Comparison of ENCODE assay signal across 4 cellular contexts in the genomic region with DNA sequence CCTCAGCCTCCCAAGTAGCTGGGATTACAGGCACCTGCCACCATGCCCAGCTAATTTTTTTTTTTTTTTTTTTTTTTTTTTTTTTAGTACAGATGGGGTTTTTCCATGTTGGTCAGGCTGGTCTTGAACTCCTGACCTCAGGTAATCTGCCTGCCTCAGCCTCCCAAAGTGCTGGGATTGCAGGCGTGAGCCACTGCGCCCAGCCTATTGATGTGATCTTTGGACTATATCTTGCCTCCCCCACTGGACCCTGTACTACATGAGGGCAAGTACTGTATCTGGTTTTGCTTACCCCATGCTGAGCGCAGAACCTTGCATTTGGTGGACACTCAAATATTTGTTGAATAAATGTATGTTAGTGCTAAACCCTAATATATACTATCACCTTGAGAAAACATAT. TPM values are rescaled to one million over a fixed set of nuclear protein-coding genes. Genes with fewer than 3 reads are reported as not detected.
"Had no signal": no experiment of that assay in that cellular context is flagged by ENCODE, and none has a peak within 500 bp of the region (broad histone marks: within the 10 kb centered on the region; RNA-seq: fewer than 3 reads in every experiment).

No MANE protein-coding gene starts in this region.

RNA-seq across cellular contexts. Expression of gene CRYM, which starts 5.3 kb away (rescaled TPM):
- total RNA-seq: HT1080, IMR-90 had no signal
- polyA plus RNA-seq: IgD-negative memory B cell, IMR-90 had no signal

RNA-seq across cellular contexts. Expression of gene ANKS4B, which starts 39.3 kb away (rescaled TPM):
- total RNA-seq: HT1080, IMR-90, K562 had no signal
- polyA plus RNA-seq: IgD-negative memory B cell, IMR-90, K562 had no signal
